30 cellular contexts compared by ENCODE assay signal in genomic region chr2:227617316-227618250, GRCh38. TPM values are rescaled to one million over a fixed set of nuclear protein-coding genes. Genes with fewer than 3 reads are reported as not detected.
DNase-seq lines count a peak whose midpoint lies in the region; ATAC-seq, FAIRE-seq and TF ChIP-seq lines count a peak whose summit lies in the region.
"Had no signal": no experiment of that assay in that cellular context is flagged by ENCODE, and none has a peak within 500 bp of the region (broad histone marks: within the 10 kb centered on the region; RNA-seq: fewer than 3 reads in every experiment).

Gene SCYGR4 (plus strand): TSS chr2:227617498. CDS start chr2:227617498, 0 bp downstream.

- H3K4me3 ChIP-seq in right lobe of liver (no peak within 1 kb of the TSS), smooth muscle cell (no peak within 1 kb of the TSS)
- H3K4me3 ChIP-seq: body of pancreas, upper lobe of left lung had no signal

- intact Hi-C loops in Right ventricle myocardium inferior (cut with DNase I) (no loop called here), left cardiac atrium (cut with DNase I) (no loop called here), right lobe of liver (cut with DNase I) (no loop called here)

- H4K20me1 ChIP-seq in smooth muscle cell (ENCODE audit: low read depth), result no peaks in the 10 kb centered on the region

- 56% methylated on average over 6 of the region's 20 CpGs for WGBS in right lobe of liver (ENCODE audit: insufficient coverage, low coverage, low lambda C conversion rate, missing lambda C conversion rate)
- 88% methylated on average over 16 of the region's 20 CpGs for WGBS in smooth muscle cell (ENCODE audit: low lambda C conversion rate)

- H3F3A ChIP-seq in smooth muscle cell (ENCODE audit: low read depth), result no peaks in the 10 kb centered on the region

- peak within 1 kb of the TSS; percentile 70 for H2AFZ ChIP-seq in smooth muscle cell (ENCODE audit: low read depth)

- H3K27ac ChIP-seq in right lobe of liver (no peak within 1 kb of the TSS), smooth muscle cell (ENCODE audit: low read depth) (no peak within 1 kb of the TSS)
- H3K27ac ChIP-seq: body of pancreas, upper lobe of left lung had no signal

- H3K9ac ChIP-seq in smooth muscle cell (ENCODE audit: low read depth), result no peak within 1 kb of the TSS

- no peaks in the 10 kb centered on the region for H3K79me2 ChIP-seq in smooth muscle cell (ENCODE audit: low read depth)

- no peak for FAIRE-seq in GM12892 (lab: Jason Lieb, UNC)
- FAIRE-seq: A204.1, colon, endometrium, keratinocyte had no signal

- H3K9me3 ChIP-seq in right lobe of liver (no peaks in the 10 kb centered on the region), smooth muscle cell (replicated peaks; ENCODE audit: low read depth) (no peaks in the 10 kb centered on the region)
- H3K9me3 ChIP-seq: BE2C, body of pancreas, Caco-2, upper lobe of left lung had no signal

- H3K4me1 ChIP-seq in right lobe of liver (no peaks in the 10 kb centered on the region), smooth muscle cell (ENCODE audit: low read depth) (no peaks in the 10 kb centered on the region)
- H3K4me1 ChIP-seq: BE2C, body of pancreas, Caco-2 had no signal

- ATAC-seq in Right ventricle myocardium inferior (peak; percentile 62), left cardiac atrium (no peak), right lobe of liver (peak; percentile 18 to 72 (median 52)), HG03196 (IDR thresholded peaks at IDR 0.05; ENCODE audit: unreplicated experiment) (no peak)
- ATAC-seq: activated CD4-positive, alpha-beta T cell treated with anti-CD3 and anti-CD28 coated beads for 36 hours; body of pancreas; natural killer cell treated with Interleukin-12 subunit alpha and Interleukin-12 subunit beta and Interleukin-15 and Interleukin-18, amount 100 ng/mL, for 72 hours had no signal

- no peak for TF ChIP-seq POLR2A in right lobe of liver (IDR thresholded peaks at IDR 0.05)
- TF ChIP-seq POLR2A in GM12892 (IDR thresholded peaks at IDR 0.05; ENCODE audit: low read depth, low read length), result no peak

- no peak for TF ChIP-seq CTCF in right lobe of liver (IDR thresholded peaks at IDR 0.05)
- no peak for TF ChIP-seq CTCF in smooth muscle cell (IDR thresholded peaks at IDR 0.05; ENCODE audit: borderline replicate concordance, insufficient read depth, poor library complexity, severe bottlenecking)

- H3K36me3 ChIP-seq in right lobe of liver, result no peaks in the 10 kb centered on the region
- H3K36me3 ChIP-seq in smooth muscle cell (ENCODE audit: low read depth), result no peaks in the 10 kb centered on the region
- H3K36me3 ChIP-seq: BE2C, upper lobe of left lung had no signal

- H3K4me2 ChIP-seq in smooth muscle cell, result peak within 1 kb of the TSS; percentile 36

- no peaks in the 10 kb centered on the region for H3K27me3 ChIP-seq in right lobe of liver
- no peaks in the 10 kb centered on the region for H3K27me3 ChIP-seq in smooth muscle cell (ENCODE audit: low read depth)
- H3K27me3 ChIP-seq: BE2C, body of pancreas, upper lobe of left lung had no signal

- DNase-seq in Right ventricle myocardium inferior (ENCODE audit: missing footprints) (no peak), left cardiac atrium (no peak), dermis microvascular lymphatic vessel endothelial cell (ENCODE audit: low read depth in 2 of 2) (peak; percentile 9 to 14), right lobe of liver (no peak), smooth muscle cell (lab: John Stamatoyannopoulos, UW; ENCODE audit: unreplicated experiment) (no peak), GM12892 (ENCODE audit: insufficient read length) (no peak)
- DNase-seq in stimulated activated CD4-positive, alpha-beta T cell treated with anti-CD3 and anti-CD28 coated beads, Interleukin-2, amount 100 ng/mL, for 48 hours, result no peak
- DNase-seq: activated CD4-positive, alpha-beta T cell treated with anti-CD3 and anti-CD28 coated beads for 36 hours; activated naive CD8-positive, alpha-beta T cell treated with anti-CD3 and anti-CD28 coated beads for 36 hours; BE2C; body of pancreas; Caco-2; DND-41; foreskin melanocyte; HCEC 1CT; hypothalamus; NCI-H1092 treated with DMSO at 0.1 percent for 48 hours; NCI-H2081 treated with DMSO at 0.1 percent for 48 hours; NCI-H446; stimulated activated CD4-positive, alpha-beta T cell treated with anti-CD3 and anti-CD28 coated beads, Interleukin-4, amount 100 ng/mL, for 4 hours; SW 1271 had no signal

RNA-seq across cellular contexts. Expression of gene SCYGR4, which starts in this region (rescaled TPM):
- total RNA-seq in Right ventricle myocardium inferior (not detected), left cardiac atrium (not detected), dermis microvascular lymphatic vessel endothelial cell (not detected in 2 replicates), right lobe of liver (not detected), smooth muscle cell (not detected in 2 replicates)
- polyA plus RNA-seq in smooth muscle cell, result 0.34 TPM in 1 of 2 replicates, not detected in the other
- not detected for polyA plus RNA-seq in GM12892 (2012; ENCODE audit: missing spikeins)
- total RNA-seq: activated CD4-positive, alpha-beta T cell treated with anti-CD3 and anti-CD28 coated beads for 36 hours; activated naive CD8-positive, alpha-beta T cell treated with anti-CD3 and anti-CD28 coated beads for 36 hours; activated T-helper 1 cell treated with anti-CD3 and anti-CD28 coated beads, Interleukin-12 subunit alpha, Interleukin-12 subunit beta, Interleukin-2, Interleukin-4 antibody, amounts not matched to agents 30 ng/mL and 10 ng/mL and 1 ng/mL, durations not matched to agents 14 hours and 24 hours and 36 hours; body of pancreas; Caco-2; natural killer cell treated with Interleukin-12 subunit alpha and Interleukin-12 subunit beta and Interleukin-15 and Interleukin-18, amount 100 ng/mL, for 72 hours; posterior vena cava; upper lobe of left lung had no signal
- polyA plus RNA-seq: keratinocyte had no signal

Comparison
In these comparisons a context has a peak if more than half of its experiments do, and no peak if none do; other contexts are left out.
1. Peak in ATAC-seq in Right ventricle myocardium inferior; RNA of the gene not detected or under 1 TPM.
2. Peak in DNase-seq in dermis microvascular lymphatic vessel endothelial cell; RNA of the gene not detected or under 1 TPM.
3. Peak in ATAC-seq in right lobe of liver; RNA of the gene not detected or under 1 TPM.